ENCODE assay signal across 26 cellular contexts in genomic region chr2:33040541-33040940, GRCh38.
"Had no signal": no experiment of that assay in that cellular context is flagged by ENCODE, and none has a peak within 500 bp of the region (broad histone marks: within the 10 kb centered on the region; RNA-seq: fewer than 3 reads in every experiment).

No MANE protein-coding gene starts in this region.

- H3K9me3 ChIP-seq: colonic mucosa, esophagus muscularis mucosa, heart right ventricle, left ventricle myocardium inferior, lower lobe of right lung, neutrophil, pancreas, thoracic aorta, transverse colon had no signal

- FAIRE-seq: endothelial cell of umbilical vein, islet of Langerhans, pancreas had no signal

- H3K4me1 ChIP-seq: colonic mucosa, lower lobe of right lung, pancreas, transverse colon had no signal

- H3K4me3 ChIP-seq: colonic mucosa, esophagus muscularis mucosa, heart right ventricle, left ventricle myocardium inferior, lower lobe of right lung, pancreas, thoracic aorta, transverse colon had no signal

- H3K36me3 Mint-ChIP-seq: naive thymus-derived CD8-positive, alpha-beta T cell; stimulated activated naive B cell treated with anti-CD40 and anti-IgM and Interleukin-4, amounts not matched to agents 10 μg/mL and 1 μg/mL and 100 μg/mL, for 72 hours had no signal

- H3K4me3 Mint-ChIP-seq: central memory CD8-positive, alpha-beta T cell; dendritic cell treated with granulocyte-macrophage colony-stimulating factor and Interleukin-4, amounts not matched to agents 40 ng/mL and 50 ng/mL, for 4 days; naive thymus-derived CD8-positive, alpha-beta T cell; neural crest cell; stimulated activated naive B cell treated with anti-CD40 and anti-IgM and Interleukin-4, amounts not matched to agents 10 μg/mL and 1 μg/mL and 100 μg/mL, for 72 hours; stimulated activated naive CD8-positive, alpha-beta T cell treated with anti-CD3 and anti-CD28 coated beads, Interleukin-15, Interleukin-2, amounts not matched to agents 100 ng/mL and 50 ng/mL, for 24 hours had no signal

- H3K36me3 ChIP-seq: colonic mucosa, esophagus muscularis mucosa, left ventricle myocardium inferior, lower lobe of right lung, neutrophil, pancreas, thoracic aorta, transverse colon had no signal

- ATAC-seq: foreskin keratinocyte; left cardiac atrium; lower lobe of right lung; naive thymus-derived CD8-positive, alpha-beta T cell; pancreas; sciatic nerve; stimulated activated naive B cell treated with anti-CD40 and anti-IgM and Interleukin-4, amounts not matched to agents 10 μg/mL and 1 μg/mL and 100 μg/mL, for 72 hours had no signal

- H3K27ac Mint-ChIP-seq: dendritic cell treated with granulocyte-macrophage colony-stimulating factor and Interleukin-4, amounts not matched to agents 40 ng/mL and 50 ng/mL, for 4 days; naive thymus-derived CD8-positive, alpha-beta T cell; stimulated activated naive B cell treated with anti-CD40 and anti-IgM and Interleukin-4, amounts not matched to agents 10 μg/mL and 1 μg/mL and 100 μg/mL, for 72 hours; stimulated activated naive CD8-positive, alpha-beta T cell treated with anti-CD3 and anti-CD28 coated beads, Interleukin-15, Interleukin-2, amounts not matched to agents 100 ng/mL and 50 ng/mL, for 24 hours had no signal

- H3K4me1 Mint-ChIP-seq: central memory CD8-positive, alpha-beta T cell; naive thymus-derived CD8-positive, alpha-beta T cell; neural crest cell; stimulated activated naive B cell treated with anti-CD40 and anti-IgM and Interleukin-4, amounts not matched to agents 10 μg/mL and 1 μg/mL and 100 μg/mL, for 72 hours had no signal

- H3K27ac ChIP-seq: colonic mucosa, foreskin keratinocyte, heart right ventricle, left ventricle myocardium inferior, lower lobe of right lung, neutrophil, pancreas, thoracic aorta, transverse colon had no signal

- DNase-seq: colonic mucosa; effector CD8-positive, alpha-beta T cell; foreskin keratinocyte; glutamatergic neuron; heart right ventricle; hippocampal formation; left cardiac atrium; left ventricle myocardium inferior; lower lobe of right lung; naive thymus-derived CD8-positive, alpha-beta T cell; pancreas; retina; stimulated activated CD4-positive, alpha-beta T cell treated with anti-CD3 and anti-CD28 coated beads, Interleukin-2, amount 100 ng/mL, for 24 hours; stimulated activated CD4-positive, alpha-beta T cell treated with anti-CD3 and anti-CD28 coated beads, Interleukin-4, amount 100 ng/mL, for 24 hours; stimulated activated naive B cell treated with anti-CD40 and anti-IgM and Interleukin-4, amounts not matched to agents 10 μg/mL and 1 μg/mL and 100 μg/mL, for 72 hours; transverse colon had no signal

- H3K9me3 Mint-ChIP-seq: central memory CD8-positive, alpha-beta T cell; dendritic cell treated with granulocyte-macrophage colony-stimulating factor and Interleukin-4, amounts not matched to agents 40 ng/mL and 50 ng/mL, for 4 days; naive thymus-derived CD8-positive, alpha-beta T cell; stimulated activated naive CD8-positive, alpha-beta T cell treated with anti-CD3 and anti-CD28 coated beads, Interleukin-15, Interleukin-2, amounts not matched to agents 100 ng/mL and 50 ng/mL, for 24 hours had no signal

- H3K27me3 ChIP-seq: colonic mucosa, esophagus muscularis mucosa, foreskin keratinocyte, heart right ventricle, neutrophil, pancreas, transverse colon had no signal
